ENCODE assay signal across 13 cellular contexts in the genomic region with DNA sequence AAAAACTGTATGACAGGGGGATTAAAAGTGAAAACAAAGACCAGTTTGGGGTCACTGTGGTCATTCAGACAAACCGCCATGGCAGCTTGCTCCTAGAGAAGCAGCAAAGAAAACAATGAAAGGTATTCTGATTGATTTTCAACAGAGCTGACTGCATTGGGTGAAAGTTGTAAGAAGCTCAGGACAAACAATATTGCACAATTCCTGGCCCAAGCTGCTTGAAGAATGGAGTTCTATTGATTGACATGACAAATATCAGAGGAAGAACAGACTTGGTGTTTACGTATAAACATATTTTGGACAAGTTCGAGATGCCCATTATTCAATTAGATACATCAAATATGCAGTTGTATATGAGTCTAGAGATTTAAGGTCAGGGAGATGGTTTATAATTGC.
DNase-seq lines count a peak whose midpoint lies in the region; ATAC-seq and TF ChIP-seq lines count a peak whose summit lies in the region.
"Had no signal": no experiment of that assay in that cellular context is flagged by ENCODE, and none has a peak within 500 bp of the region (broad histone marks: within the 10 kb centered on the region; RNA-seq: fewer than 3 reads in every experiment).

No MANE protein-coding gene starts in this region.

- H3K4me3 ChIP-seq in BLaER1, result no peak overlapping the region
- no peak overlapping the region for H3K4me3 ChIP-seq in HCT116 (replicated peaks in 1 of 2; ENCODE audit: low read depth in 1 of 2, low read length in 2 of 2)
- no peak overlapping the region for H3K4me3 ChIP-seq in Peyer's patch

- no peak for ATAC-seq in HCT116
- no peak for ATAC-seq in activated naive CD8-positive, alpha-beta T cell treated with anti-CD3 and anti-CD28 coated beads, Interleukin-2, amount 10 ng/mL, durations not matched to agents 7 days and 5 days (ENCODE audit: low read depth)
- ATAC-seq in naive B cell (ENCODE audit: low read depth in 2 of 2), result no peak
- no peak for ATAC-seq in HG03196 (IDR thresholded peaks at IDR 0.05; ENCODE audit: unreplicated experiment)
- ATAC-seq: left lobe of liver had no signal

- H3K4me1 Mint-ChIP-seq in activated naive CD8-positive, alpha-beta T cell treated with anti-CD3 and anti-CD28 coated beads, Interleukin-2, amount 10 ng/mL, durations not matched to agents 7 days and 5 days, result peaks cover 71% of the 10 kb centered on the region
- H3K4me1 Mint-ChIP-seq in naive B cell, result peaks cover 34 to 40% (median 37%) of the 10 kb centered on the region in 3 donors

- intact Hi-C loops in HCT116 (cut with micrococcal nuclease), result no loop called here

- H3K9ac ChIP-seq in BLaER1 (no peak overlapping the region), HCT116 (ENCODE audit: low read length) (no peak overlapping the region)

- RAD21 ChIA-PET in HCT116 (lab: Charles Lee; ENCODE audit: low non-redundant PET in 1 of 2, low total read pairs in 2 of 2, uncharacterized antibody in 2 of 2, unreplicated experiment in 2 of 2), result no interaction called here

- no peaks in the 10 kb centered on the region for H3K9me2 ChIP-seq in HCT116 (ENCODE audit: insufficient read depth)

- H3K9me3 Mint-ChIP-seq in activated naive CD8-positive, alpha-beta T cell treated with anti-CD3 and anti-CD28 coated beads, Interleukin-2, amount 10 ng/mL, durations not matched to agents 7 days and 5 days, result no peaks in the 10 kb centered on the region
- H3K9me3 Mint-ChIP-seq in naive B cell, result peaks cover 2 to 18% (median 4%) of the 10 kb centered on the region in 7 donors

- POLR2A ChIA-PET in HCT116 (lab: Charles Lee), result interaction anchor here (1.1 to 9.7 kb wide), 10 partner anchors 7 to 172 kb away, joined by 4 to 227 read pairs (median 35); a partner anchor contains a TSS
- POLR2A ChIA-PET in activated naive CD8-positive, alpha-beta T cell treated with anti-CD3 and anti-CD28 coated beads, Interleukin-2, amount 10 ng/mL, durations not matched to agents 7 days and 5 days (lab: Charles Lee), result interaction anchor here (1.5 to 17.1 kb wide), 8 partner anchors 7 to 1868 kb away, joined by 7 to 1993 read pairs (median 144); a partner anchor contains a TSS

- H3K4me2 ChIP-seq in BLaER1, result no peak overlapping the region
- no peak overlapping the region for H3K4me2 ChIP-seq in HCT116 (ENCODE audit: low read length)

- H3K9me3 ChIP-seq in BLaER1 (peaks cover 2% of the 10 kb centered on the region; the same call in 1 of the 2 replicates), HCT116 (ENCODE audit: control insufficient read depth in 1 of 2, insufficient read depth in 1 of 2, low read depth in 1 of 2, low read length in 2 of 2) (no peaks in the 10 kb centered on the region), Peyer's patch (no peaks in the 10 kb centered on the region)

- H3K4me1 ChIP-seq in BLaER1 (peaks cover 45% of the 10 kb centered on the region), HCT116 (ENCODE audit: control insufficient read depth in 1 of 2, insufficient read depth in 2 of 2, low read length in 2 of 2) (peaks cover 44 to 85% of the 10 kb centered on the region in 2 experiments), Peyer's patch (peaks cover 0 to 9% (median 3%) of the 10 kb centered on the region in 4 donors)

- H3K36me3 Mint-ChIP-seq in activated naive CD8-positive, alpha-beta T cell treated with anti-CD3 and anti-CD28 coated beads, Interleukin-2, amount 10 ng/mL, durations not matched to agents 7 days and 5 days, result peaks cover 1% of the 10 kb centered on the region
- no peaks in the 10 kb centered on the region for H3K36me3 Mint-ChIP-seq in naive B cell

- H3K4me3 Mint-ChIP-seq in activated naive CD8-positive, alpha-beta T cell treated with anti-CD3 and anti-CD28 coated beads, Interleukin-2, amount 10 ng/mL, durations not matched to agents 7 days and 5 days, result no peak overlapping the region
- peak overlapping the region in 3 of 8 donors; percentile 29 to 59 (median 48) for H3K4me3 Mint-ChIP-seq in naive B cell

- BruUV-seq in HCT116 (replicated peaks; lab: Mats Ljungman, UMichigan), result no TSS peak

- no peak overlapping the region for H2AFZ ChIP-seq in HCT116 (ENCODE audit: low read depth, low read length, poor library complexity, severe bottlenecking)

- no peaks in the 10 kb centered on the region for H3K36me3 ChIP-seq in BLaER1
- no peaks in the 10 kb centered on the region for H3K36me3 ChIP-seq in HCT116 (ENCODE audit: control insufficient read depth in 1 of 2, insufficient read depth in 2 of 2, low read length in 2 of 2)
- no peaks in the 10 kb centered on the region for H3K36me3 ChIP-seq in Peyer's patch

- peak overlapping the region; percentile 93; the same call in 1 of the 2 replicates for H3K27ac ChIP-seq in BLaER1
- H3K27ac ChIP-seq in HCT116 (ENCODE audit: low read depth, low read length), result peak overlapping the region; percentile 98
- peak overlapping the region in 1 of 4 donors; percentile 93 for H3K27ac ChIP-seq in Peyer's patch

- TF ChIP-seq POLR2A in HCT116 (IDR thresholded peaks at IDR 0.05; ENCODE audit: borderline replicate concordance, extremely low read depth, insufficient read depth, insufficient read length) (no peak), Peyer's patch (IDR thresholded peaks at IDR 0.05) (no peak)

- DNase-seq in HCT116 (ENCODE audit: low read depth, low spot score), result no peak
- no peak for DNase-seq in activated naive CD8-positive, alpha-beta T cell treated with anti-CD3 and anti-CD28 coated beads, Interleukin-2, amount 10 ng/mL, durations not matched to agents 7 days and 5 days
- no peak for DNase-seq in naive B cell
- no peak for DNase-seq in GM19240 (ENCODE audit: insufficient read length, low spot score)
- no peak for DNase-seq in SHP77 treated with DMSO at 0.1 percent for 48 hours (lab: John Stamatoyannopoulos, UW)
- DNase-seq in Peyer's patch, result no peak
- DNase-seq: activated CD4-positive, alpha-beta T cell treated with anti-CD3 and anti-CD28 coated beads, Interleukin-2, amount 50 U/mL, for 4 hours; DMS 273 treated with DMSO at 0.1 percent for 48 hours; NCI-H2171 treated with DMSO at 0.1 percent for 48 hours; SIG-M5 had no signal

- CTCF ChIA-PET in HCT116 (lab: Charles Lee), result interaction anchor here (1.0 to 2.2 kb wide), 2 partner anchors 20 to 79 kb away, joined by 4 to 10 read pairs; a partner anchor contains a TSS

- TF ChIP-seq CTCF in HCT116 (IDR thresholded peaks at IDR 0.05 in 2 of 3, conservative IDR thresholded peaks at IDR 0.05 in 1 of 3; ENCODE audit: borderline replicate concordance in 1 of 3, insufficient read depth in 1 of 3, low read depth in 2 of 3, low read length in 2 of 3) (no peak), Peyer's patch (IDR thresholded peaks at IDR 0.05) (no peak)

- H3K27ac Mint-ChIP-seq in activated naive CD8-positive, alpha-beta T cell treated with anti-CD3 and anti-CD28 coated beads, Interleukin-2, amount 10 ng/mL, durations not matched to agents 7 days and 5 days, result peak overlapping the region; percentile 99
- H3K27ac Mint-ChIP-seq in naive B cell, result peak overlapping the region; percentile 81 to 100 (median 96)

- H4K20me1 ChIP-seq in BLaER1, result peaks cover 6% of the 10 kb centered on the region; the same call in 1 of the 2 replicates
- no peaks in the 10 kb centered on the region for H4K20me1 ChIP-seq in HCT116 (ENCODE audit: insufficient read depth)

- no peaks in the 10 kb centered on the region for H3K27me3 Mint-ChIP-seq in activated naive CD8-positive, alpha-beta T cell treated with anti-CD3 and anti-CD28 coated beads, Interleukin-2, amount 10 ng/mL, durations not matched to agents 7 days and 5 days
- H3K27me3 Mint-ChIP-seq in naive B cell, result no peaks in the 10 kb centered on the region

- no peak for TF ChIP-seq RAD21 in HCT116 (IDR thresholded peaks at IDR 0.05; ENCODE audit: low read depth)

- no peaks in the 10 kb centered on the region for H3K79me2 ChIP-seq in HCT116 (ENCODE audit: insufficient read depth, low read length)

- no peaks in the 10 kb centered on the region for H3K27me3 ChIP-seq in BLaER1
- H3K27me3 ChIP-seq in HCT116 (ENCODE audit: insufficient read depth, low read length), result no peaks in the 10 kb centered on the region
- H3K27me3 ChIP-seq in Peyer's patch, result no peaks in the 10 kb centered on the region

TF ChIP-seq in HCT116, 20 proteins besides CTCF, POLR2A, EP300 and RAD21 (continues in another document):
- TF ChIP-seq, protein P1, sequence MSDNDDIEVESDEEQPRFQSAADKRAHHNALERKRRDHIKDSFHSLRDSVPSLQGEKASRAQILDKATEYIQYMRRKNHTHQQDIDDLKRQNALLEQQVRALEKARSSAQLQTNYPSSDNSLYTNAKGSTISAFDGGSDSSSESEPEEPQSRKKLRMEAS (IDR thresholded peaks at IDR 0.05), result no peak
- TF ChIP-seq SRF (IDR thresholded peaks at IDR 0.05; ENCODE audit: low read depth) (no peak), FOSL1 (IDR thresholded peaks at IDR 0.05; ENCODE audit: low read depth) (no peak), EGR1 (IDR thresholded peaks at IDR 0.05; ENCODE audit: low read depth) (no peak), ELF1 (IDR thresholded peaks at IDR 0.05; ENCODE audit: borderline replicate concordance, low read depth) (no peak), TCF7L2 (IDR thresholded peaks at IDR 0.05; ENCODE audit: borderline replicate concordance, extremely low read depth, insufficient read depth, insufficient read length) (no peak), EZH2phosphoT487 (IDR thresholded peaks at IDR 0.05; ENCODE audit: borderline replicate concordance) (no peak), CBX3 (IDR thresholded peaks at IDR 0.05; ENCODE audit: low read depth) (no peak)
- TF ChIP-seq, protein P2, sequence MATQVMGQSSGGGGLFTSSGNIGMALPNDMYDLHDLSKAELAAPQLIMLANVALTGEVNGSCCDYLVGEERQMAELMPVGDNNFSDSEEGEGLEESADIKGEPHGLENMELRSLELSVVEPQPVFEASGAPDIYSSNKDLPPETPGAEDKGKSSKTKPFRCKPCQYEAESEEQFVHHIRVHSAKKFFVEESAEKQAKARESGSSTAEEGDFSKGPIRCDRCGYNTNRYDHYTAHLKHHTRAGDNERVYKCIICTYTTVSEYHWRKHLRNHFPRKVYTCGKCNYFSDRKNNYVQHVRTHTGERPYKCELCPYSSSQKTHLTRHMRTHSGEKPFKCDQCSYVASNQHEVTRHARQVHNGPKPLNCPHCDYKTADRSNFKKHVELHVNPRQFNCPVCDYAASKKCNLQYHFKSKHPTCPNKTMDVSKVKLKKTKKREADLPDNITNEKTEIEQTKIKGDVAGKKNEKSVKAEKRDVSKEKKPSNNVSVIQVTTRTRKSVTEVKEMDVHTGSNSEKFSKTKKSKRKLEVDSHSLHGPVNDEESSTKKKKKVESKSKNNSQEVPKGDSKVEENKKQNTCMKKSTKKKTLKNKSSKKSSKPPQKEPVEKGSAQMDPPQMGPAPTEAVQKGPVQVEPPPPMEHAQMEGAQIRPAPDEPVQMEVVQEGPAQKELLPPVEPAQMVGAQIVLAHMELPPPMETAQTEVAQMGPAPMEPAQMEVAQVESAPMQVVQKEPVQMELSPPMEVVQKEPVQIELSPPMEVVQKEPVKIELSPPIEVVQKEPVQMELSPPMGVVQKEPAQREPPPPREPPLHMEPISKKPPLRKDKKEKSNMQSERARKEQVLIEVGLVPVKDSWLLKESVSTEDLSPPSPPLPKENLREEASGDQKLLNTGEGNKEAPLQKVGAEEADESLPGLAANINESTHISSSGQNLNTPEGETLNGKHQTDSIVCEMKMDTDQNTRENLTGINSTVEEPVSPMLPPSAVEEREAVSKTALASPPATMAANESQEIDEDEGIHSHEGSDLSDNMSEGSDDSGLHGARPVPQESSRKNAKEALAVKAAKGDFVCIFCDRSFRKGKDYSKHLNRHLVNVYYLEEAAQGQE (IDR thresholded peaks at IDR 0.05; ENCODE audit: low read depth), result no peak
